ENCODE assay signal across 16 cellular contexts in genomic region chr2:132909427-132909826, GRCh38.
"Had no signal": no experiment of that assay in that cellular context is flagged by ENCODE, and none has a peak within 500 bp of the region (broad histone marks: within the 10 kb centered on the region; RNA-seq: fewer than 3 reads in every experiment).

No MANE protein-coding gene starts in this region.

- H3K4me1 Mint-ChIP-seq: activated CD4-positive, alpha-beta T cell treated with anti-CD3 and anti-CD28 coated beads, Interleukin-2, amount 10 ng/mL, durations not matched to agents 7 days and 5 days; neural crest cell had no signal

- H3K36me3 ChIP-seq: adrenal gland, esophagus squamous epithelium, gastrocnemius medialis, ovary had no signal

- H3K9me3 ChIP-seq: adrenal gland, esophagus squamous epithelium, gastrocnemius medialis, ovary had no signal

- H3K27me3 ChIP-seq: adrenal gland, esophagus squamous epithelium, gastrocnemius medialis, ovary had no signal

- H3K27ac Mint-ChIP-seq: activated CD4-positive, alpha-beta T cell treated with anti-CD3 and anti-CD28 coated beads, Interleukin-2, amount 10 ng/mL, durations not matched to agents 7 days and 5 days; activated T-helper 2 cell treated with anti-CD3 and anti-CD28 coated beads, Interferon-gamma antibody, Interleukin-2, Interleukin-4, amounts not matched to agents 10 μg/mL and 5 μg/mL and 100 μg/mL, durations not matched to agents 14 hours and 24 hours and 36 hours; brain had no signal

- H3K4me3 ChIP-seq: adrenal gland, esophagus squamous epithelium, gastrocnemius medialis, ovary had no signal

- FAIRE-seq: endometrium, urothelium cell line had no signal

- H3K4me3 Mint-ChIP-seq: activated CD4-positive, alpha-beta T cell treated with anti-CD3 and anti-CD28 coated beads, Interleukin-2, amount 10 ng/mL, durations not matched to agents 7 days and 5 days; brain; neural crest cell had no signal

- H3K4me1 ChIP-seq: adrenal gland, esophagus squamous epithelium, gastrocnemius medialis had no signal

- H3K27ac ChIP-seq: adrenal gland, esophagus squamous epithelium, gastrocnemius medialis, ovary had no signal

- H3K27me3 Mint-ChIP-seq: activated CD4-positive, alpha-beta T cell treated with anti-CD3 and anti-CD28 coated beads, Interleukin-2, amount 10 ng/mL, durations not matched to agents 7 days and 5 days; brain had no signal

- ATAC-seq: gastrocnemius medialis, left ventricle myocardium superior had no signal

- DNase-seq: activated CD4-positive, alpha-beta T cell treated with anti-CD3 and anti-CD28 coated beads, Interleukin-2, amount 10 ng/mL, durations not matched to agents 7 days and 5 days; activated CD4-positive, CD25-positive, alpha-beta regulatory T cell; activated CD8-positive, alpha-beta memory T cell treated with anti-CD3 and anti-CD28 coated beads for 24 hours; activated naive CD4-positive, alpha-beta T cell treated with anti-CD3 and anti-CD28 coated beads, Interleukin-2, amount 50 U/mL, for 16 hours; adrenal gland; esophagus squamous epithelium; gastrocnemius medialis; left ventricle myocardium superior; ovary; stimulated activated CD4-positive, alpha-beta T cell treated with anti-CD3 and anti-CD28 coated beads, Interleukin-12 subunit alpha, Interleukin-12 subunit beta, amount 100 ng/mL, for 4 hours; stimulated activated naive CD4-positive, alpha-beta T cell treated with Interleukin-2 at 50 U/mL for 16 hours had no signal
